In genomic region chr17:50177983-50178834, GRCh38 we compare ENCODE assay signal across 1 cellular context.
A peak's percentile ranks its signal among the peaks of the same experiment; 100 is the strongest.
TF ChIP-seq lines count a peak whose summit lies in the region.

No MANE protein-coding gene starts in this region.

TF ChIP-seq in K562, 482 proteins besides CTCF, POLR2A, EP300 and RAD21 (continued from another document and continues in another):
- TF ChIP-seq CHAMP1 (IDR thresholded peaks at IDR 0.05) (no peak), ZNF175 (CRISPR knock-in tag; IDR thresholded peaks at IDR 0.05; ENCODE audit: low read depth) (no peak), RFX5 (IDR thresholded peaks at IDR 0.05; ENCODE audit: low read depth, low read length) (no peak), HNRNPLL (IDR thresholded peaks at IDR 0.05; ENCODE audit: low read depth, low read length, poor library complexity, severe bottlenecking) (no peak), ZBED1 (IDR thresholded peaks at IDR 0.05) (no peak), HEY1 (CRISPR knock-in tag; IDR thresholded peaks at IDR 0.05; ENCODE audit: borderline replicate concordance) (no peak), RAD51 (IDR thresholded peaks at IDR 0.05; ENCODE audit: borderline replicate concordance, low read depth) (peak; percentile 57; the same call in 1 of the 2 replicates), NRF1 (conservative IDR thresholded peaks at IDR 0.05 in 1 of 2, IDR thresholded peaks at IDR 0.05 in 1 of 2) (no peak), SIN3B (IDR thresholded peaks at IDR 0.05; ENCODE audit: low read depth) (no peak), ATF4 (CRISPR knock-in tag; IDR thresholded peaks at IDR 0.05) (no peak), NFRKB (IDR thresholded peaks at IDR 0.05; ENCODE audit: low read depth) (no peak), AFF4 (CRISPR knock-in tag; IDR thresholded peaks at IDR 0.05) (no peak), MXD1 (CRISPR knock-in tag; IDR thresholded peaks at IDR 0.05; ENCODE audit: borderline replicate concordance, poor library complexity, severe bottlenecking) (no peak), RBM14 (IDR thresholded peaks at IDR 0.05; ENCODE audit: borderline replicate concordance, insufficient read depth, low read depth, low read length) (no peak), YY1 (IDR thresholded peaks at IDR 0.05; ENCODE audit: borderline replicate concordance in 1 of 3, control insufficient read depth in 1 of 3, extremely low read depth in 1 of 3, insufficient read depth in 3 of 3, insufficient read length in 1 of 3, insufficient replicate concordance in 2 of 3, low read depth in 1 of 3, low read length in 2 of 3) (no peak), XRCC3 (IDR thresholded peaks at IDR 0.05) (no peak), CREB1 (IDR thresholded peaks at IDR 0.05) (no peak), CREB1 (CRISPR knock-in tag; IDR thresholded peaks at IDR 0.05) (no peak), MTF1 (CRISPR knock-in tag; IDR thresholded peaks at IDR 0.05; ENCODE audit: borderline replicate concordance) (no peak), ZNF398 (CRISPR knock-in tag; IDR thresholded peaks at IDR 0.05) (no peak), ELF2 (CRISPR knock-in tag; IDR thresholded peaks at IDR 0.05) (no peak), EHMT2 (IDR thresholded peaks at IDR 0.05) (no peak), POU5F1 (IDR thresholded peaks at IDR 0.05; ENCODE audit: borderline replicate concordance, low read depth, low read length, partially characterized antibody) (no peak), ZNF586 (CRISPR knock-in tag; conservative IDR thresholded peaks at IDR 0.05) (no peak), ZFP1 (CRISPR knock-in tag; IDR thresholded peaks at IDR 0.05) (no peak), SOX6 (IDR thresholded peaks at IDR 0.05) (no peak), ZNF239 (CRISPR knock-in tag; IDR thresholded peaks at IDR 0.05) (no peak), CBX8 (IDR thresholded peaks at IDR 0.05; ENCODE audit: borderline replicate concordance, extremely low read depth, low read depth, low read length, poor library complexity, severe bottlenecking) (no peak), CHD7 (IDR thresholded peaks at IDR 0.05; ENCODE audit: low read depth, low read length) (no peak), ZNF24 (IDR thresholded peaks at IDR 0.05) (no peak), PKNOX1 (IDR thresholded peaks at IDR 0.05) (no peak), POLR2AphosphoS5 (IDR thresholded peaks at IDR 0.05; ENCODE audit: control insufficient read depth, insufficient read depth, low read depth, low read length) (no peak), CREB5 (CRISPR knock-in tag; IDR thresholded peaks at IDR 0.05) (no peak), FOXJ2 (tag; IDR thresholded peaks at IDR 0.05) (no peak), ZNF263 (CRISPR knock-in tag; IDR thresholded peaks at IDR 0.05; ENCODE audit: borderline replicate concordance) (no peak), ZNF354B (CRISPR knock-in tag; IDR thresholded peaks at IDR 0.05) (no peak)
